ENCODE assay signal across 16 cellular contexts in genomic region chr4:164188236-164188635, GRCh38.
A peak's percentile ranks its signal among the peaks of the same experiment; 100 is the strongest.
DNase-seq lines count a peak whose midpoint lies in the region; ATAC-seq, FAIRE-seq and TF ChIP-seq lines count a peak whose summit lies in the region.
"Had no signal": no experiment of that assay in that cellular context is flagged by ENCODE, and none has a peak within 500 bp of the region (broad histone marks: within the 10 kb centered on the region; RNA-seq: fewer than 3 reads in every experiment).

No MANE protein-coding gene starts in this region.

- TF ChIP-seq EP300 in HepG2 (IDR thresholded peaks at IDR 0.05; ENCODE audit: low read depth in 2 of 2, low read length in 2 of 2), result no peak
- no peak for TF ChIP-seq EP300 in HepG2 (CRISPR knock-in tag; IDR thresholded peaks at IDR 0.05; ENCODE audit: borderline replicate concordance)

- FAIRE-seq in HepG2 (lab: Jason Lieb, UNC) (no peak), kidney (lab: Jason Lieb, UNC) (no peak)
- FAIRE-seq: GM12878, GM18507 had no signal

- ATAC-seq in HepG2, result no peak
- no peak for ATAC-seq in right lobe of liver
- no peak for ATAC-seq in aorta (ENCODE audit: low FRiP score)
- no peak for ATAC-seq in esophagus mucosa
- ATAC-seq: GM12878 had no signal

- TF ChIP-seq CTCF in HepG2 (CRISPR knock-in tag; IDR thresholded peaks at IDR 0.05) (no peak), right lobe of liver (IDR thresholded peaks at IDR 0.05) (no peak), kidney (IDR thresholded peaks at IDR 0.05; ENCODE audit: borderline replicate concordance, extremely low read depth, insufficient read depth) (no peak)

- intact Hi-C loops in HepG2 (cut with micrococcal nuclease; ENCODE audit: unreplicated experiment), result no loop called here
- intact Hi-C loops in right lobe of liver (cut with DNase I), result no loop called here
- intact Hi-C loops in kidney (cut with DNase I), result no loop called here
- intact Hi-C loops in aorta (cut with DNase I), result no loop called here

- H3K27ac ChIP-seq in HepG2 (ENCODE audit: extremely low read length, insufficient read depth, low read length), result no peak overlapping the region
- no peak overlapping the region for H3K27ac ChIP-seq in right lobe of liver
- H3K27ac ChIP-seq in kidney (ENCODE audit: low read depth in 2 of 2, low read length in 2 of 2), result no peak overlapping the region
- no peak overlapping the region for H3K27ac ChIP-seq in aorta (ENCODE audit: low read depth in 1 of 2, low read length in 2 of 2)
- H3K27ac ChIP-seq: BLaER1 treated with 17β-estradiol and CSF1 and Interleukin-3, amounts not matched to agents 10 nM and 100 nM; GM23248 had no signal

- 75% methylated on average over 32 of the region's 35 CpGs for WGBS in HepG2 (ENCODE audit: low lambda C conversion rate)
- WGBS in right lobe of liver (ENCODE audit: insufficient coverage, low coverage, low lambda C conversion rate, missing lambda C conversion rate), result 86% methylated on average over 14 of the region's 35 CpGs
- WGBS in aorta, 2 donors, result 96 to 98% methylated on average over 32 to 35 of the region's 35 CpGs

- TF ChIP-seq POLR2A in HepG2 (IDR thresholded peaks at IDR 0.05; ENCODE audit: insufficient read depth in 1 of 2, low read depth in 2 of 2, low read length in 2 of 2) (no peak), right lobe of liver (IDR thresholded peaks at IDR 0.05) (no peak)

- H3K4me1 ChIP-seq in HepG2 (ENCODE audit: insufficient read depth, low read length) (no peaks in the 10 kb centered on the region), right lobe of liver (no peaks in the 10 kb centered on the region), kidney (ENCODE audit: control insufficient read depth in 1 of 2, insufficient read depth in 1 of 2, low read depth in 1 of 2, low read length in 2 of 2) (no peaks in the 10 kb centered on the region), aorta (ENCODE audit: control insufficient read depth in 1 of 2, insufficient read depth in 2 of 2, low read length in 2 of 2) (no peaks in the 10 kb centered on the region)
- H3K4me1 ChIP-seq: BLaER1 treated with 17β-estradiol and CSF1 and Interleukin-3, amounts not matched to agents 10 nM and 100 nM had no signal

- CTCF ChIA-PET in HepG2 (lab: Yijun Ruan, JAX; ENCODE audit: low intra/inter-chr PET ratio, low total read pairs), result no interaction called here

- H3K4me2 ChIP-seq in HepG2 (ENCODE audit: low read depth, low read length), result no peak overlapping the region
- H3K4me2 ChIP-seq: BLaER1 treated with 17β-estradiol and CSF1 and Interleukin-3, amounts not matched to agents 10 nM and 100 nM had no signal

- no peak for DNase-seq in HepG2 (ENCODE audit: low spot score)
- no peak for DNase-seq in right lobe of liver
- DNase-seq in NCI-H748 treated with DMSO at 0.1 percent for 48 hours (lab: John Stamatoyannopoulos, UW), result peak; percentile 6
- DNase-seq in kidney, result peak; percentile 63
- DNase-seq in aorta, result peak; percentile 33 to 62
- DNase-seq in globus pallidus (ENCODE audit: low spot score), result no peak
- no peak for DNase-seq in NCI-H82 (lab: John Stamatoyannopoulos, UW)
- DNase-seq: ACHN; CD4-positive, CD25-positive, alpha-beta regulatory T cell; DMS53; GM23248; H7 had no signal

- in situ Hi-C loops in HepG2 (cut with HindIII; ENCODE audit: extremely low pct_ligation_motif_present, low pct_unique_long_range_greater_than_20kb), result no loop called here

- POLR2A ChIA-PET in HepG2 (lab: Yijun Ruan, JAX), result no interaction called here

- BruUV-seq in HepG2 (replicated peaks; lab: Mats Ljungman, UMichigan), result no TSS peak

- H3K27me3 ChIP-seq in HepG2 (ENCODE audit: control insufficient read depth in 1 of 2, insufficient read depth in 2 of 2, low read length in 2 of 2) (no peaks in the 10 kb centered on the region; a peak in 1 of 5 replicates), right lobe of liver (no peaks in the 10 kb centered on the region), aorta (ENCODE audit: control insufficient read depth in 1 of 2, insufficient read depth in 2 of 2, low read length in 1 of 2) (no peaks in the 10 kb centered on the region)
- H3K27me3 ChIP-seq: BLaER1 treated with 17β-estradiol and CSF1 and Interleukin-3, amounts not matched to agents 10 nM and 100 nM had no signal

- no peak for TF ChIP-seq RAD21 in HepG2 (CRISPR knock-in tag; IDR thresholded peaks at IDR 0.05)

- H3K9me3 ChIP-seq in HepG2 (ENCODE audit: low read length) (no peaks in the 10 kb centered on the region), right lobe of liver (no peaks in the 10 kb centered on the region), kidney (ENCODE audit: control insufficient read depth in 1 of 2, low read length in 2 of 2) (no peaks in the 10 kb centered on the region), aorta (ENCODE audit: control insufficient read depth, low read length) (no peaks in the 10 kb centered on the region)

- H3K36me3 ChIP-seq in HepG2 (replicated peaks in 1 of 2; ENCODE audit: control insufficient read depth in 1 of 2, insufficient read depth in 2 of 2, low read length in 2 of 2) (no peaks in the 10 kb centered on the region), right lobe of liver (no peaks in the 10 kb centered on the region), kidney (ENCODE audit: control insufficient read depth in 1 of 2, insufficient read depth in 2 of 2, low read length in 2 of 2) (no peaks in the 10 kb centered on the region), aorta (ENCODE audit: control insufficient read depth in 1 of 2, insufficient read depth in 2 of 2, low read length in 1 of 2) (no peaks in the 10 kb centered on the region)
- H3K36me3 ChIP-seq: BLaER1 treated with 17β-estradiol and CSF1 and Interleukin-3, amounts not matched to agents 10 nM and 100 nM had no signal

- no peak overlapping the region for H2AFZ ChIP-seq in HepG2 (ENCODE audit: low read length)
- H2AFZ ChIP-seq: GM23248 had no signal

- no peaks in the 10 kb centered on the region for H3K79me2 ChIP-seq in HepG2 (ENCODE audit: insufficient read depth, low read length)

- H3K9ac ChIP-seq in HepG2 (ENCODE audit: insufficient read depth, low read depth, low read length), result no peak overlapping the region
- H3K9ac ChIP-seq in kidney (ENCODE audit: low read length in 2 of 2), result no peak overlapping the region
- H3K9ac ChIP-seq: BLaER1 treated with 17β-estradiol and CSF1 and Interleukin-3, amounts not matched to agents 10 nM and 100 nM; GM23248 had no signal

- H3K4me3 ChIP-seq in HepG2 (replicated peaks in 1 of 3; ENCODE audit: insufficient read depth in 1 of 3, low read depth in 2 of 3, low read length in 3 of 3) (no peak overlapping the region), right lobe of liver (no peak overlapping the region), kidney (ENCODE audit: low read length in 2 of 2) (no peak overlapping the region), aorta (ENCODE audit: low read length in 2 of 2) (no peak overlapping the region)
- H3K4me3 ChIP-seq: BLaER1 treated with 17β-estradiol and CSF1 and Interleukin-3, amounts not matched to agents 10 nM and 100 nM; GM12878; GM23248 had no signal

- no peaks in the 10 kb centered on the region for H4K20me1 ChIP-seq in HepG2 (ENCODE audit: insufficient read depth, low read length)
- H4K20me1 ChIP-seq: BLaER1 treated with 17β-estradiol and CSF1 and Interleukin-3, amounts not matched to agents 10 nM and 100 nM had no signal

TF ChIP-seq in HepG2, 621 proteins besides CTCF, POLR2A, EP300 and RAD21:
- TF ChIP-seq ISL2 (CRISPR knock-in tag; IDR thresholded peaks at IDR 0.05) (no peak), CHCHD3 (CRISPR knock-in tag; IDR thresholded peaks at IDR 0.05) (no peak), CEBPB (IDR thresholded peaks at IDR 0.05; ENCODE audit: borderline replicate concordance, low read depth, low read length) (peak; percentile 30; the same call in 1 of the 2 replicates)

Comparison
In these comparisons a context has a peak if more than half of its experiments do, and no peak if none do; other contexts are left out.
1. DNase-seq: peak in NCI-H748 treated with DMSO at 0.1 percent for 48 hours (single experiment), kidney (single experiment) and aorta (2 of 2); none in HepG2 (single experiment), right lobe of liver (0 of 3), globus pallidus (single experiment) and NCI-H82 (single experiment).